In genomic region chr2:112790305-112790704, GRCh38 we compare ENCODE assay signal across 1 cellular context.
TF ChIP-seq lines count a peak whose summit lies in the region.

No MANE protein-coding gene starts in this region.

TF ChIP-seq in HepG2, 621 proteins besides CTCF, POLR2A, EP300 and RAD21 (continues in another document):
- no peak for TF ChIP-seq MYC (CRISPR knock-in tag; IDR thresholded peaks at IDR 0.05; ENCODE audit: borderline replicate concordance)
- no peak for TF ChIP-seq ATF3 (CRISPR knock-in tag; IDR thresholded peaks at IDR 0.05)
- TF ChIP-seq MED1 (CRISPR knock-in tag; IDR thresholded peaks at IDR 0.05) = 0 out of 2 replicates have a peak, but pooled peaks have one; percentile 18
- no peak for TF ChIP-seq ZNF414 (CRISPR knock-in tag; IDR thresholded peaks at IDR 0.05)
- TF ChIP-seq SP5 (CRISPR knock-in tag; IDR thresholded peaks at IDR 0.05; ENCODE audit: borderline replicate concordance, low read depth) = no peak
- no peak for TF ChIP-seq MEIS1 (CRISPR knock-in tag; IDR thresholded peaks at IDR 0.05; ENCODE audit: borderline replicate concordance)
- TF ChIP-seq FOXA3 (CRISPR knock-in tag; IDR thresholded peaks at IDR 0.05) = no peak
- 0 out of 2 replicates have a peak, but pooled peaks have one; percentile 7 for TF ChIP-seq ZFY (CRISPR knock-in tag; IDR thresholded peaks at IDR 0.05)
- TF ChIP-seq ZNF407 (CRISPR knock-in tag; IDR thresholded peaks at IDR 0.05; ENCODE audit: not compliant biosample characterization) = no peak
- TF ChIP-seq ZFP36 (IDR thresholded peaks at IDR 0.05; ENCODE audit: borderline replicate concordance, low read depth, low read length, partially characterized antibody) = no peak
- no peak for TF ChIP-seq KDM2A (CRISPR knock-in tag; IDR thresholded peaks at IDR 0.05; ENCODE audit: borderline replicate concordance, low read depth)
- no peak for TF ChIP-seq ZNF709 (CRISPR knock-in tag; IDR thresholded peaks at IDR 0.05)
- TF ChIP-seq ZNF317 (CRISPR knock-in tag; IDR thresholded peaks at IDR 0.05) = peak; percentile 76
- TF ChIP-seq CENPT (CRISPR knock-in tag; IDR thresholded peaks at IDR 0.05; ENCODE audit: low read depth) = no peak
- TF ChIP-seq SOX5 (CRISPR knock-in tag; IDR thresholded peaks at IDR 0.05; ENCODE audit: borderline replicate concordance) = peak; percentile 60; the same call in 1 of the 2 replicates
- peak; percentile 59 for TF ChIP-seq GATAD2A (CRISPR knock-in tag; IDR thresholded peaks at IDR 0.05)
- TF ChIP-seq SAP130 (CRISPR knock-in tag; IDR thresholded peaks at IDR 0.05; ENCODE audit: low read depth) = peak; percentile 45
- TF ChIP-seq ZNF562 (CRISPR knock-in tag; IDR thresholded peaks at IDR 0.05; ENCODE audit: borderline replicate concordance) = no peak
- TF ChIP-seq ZNF263 (CRISPR knock-in tag; IDR thresholded peaks at IDR 0.05) = no peak
- TF ChIP-seq PCBP2 (optimal IDR thresholded peaks at IDR 0.05; ENCODE audit: low read depth, low read length, poor library complexity, severe bottlenecking) = no peak
- TF ChIP-seq ZNF773 (CRISPR knock-in tag; IDR thresholded peaks at IDR 0.05; ENCODE audit: borderline replicate concordance) = no peak
- TF ChIP-seq NFE2L2 (IDR thresholded peaks at IDR 0.05; ENCODE audit: low read length) = peak; percentile 96
- no peak for TF ChIP-seq ZBTB34 (CRISPR knock-in tag; IDR thresholded peaks at IDR 0.05)
- TF ChIP-seq ARID5B (CRISPR knock-in tag; IDR thresholded peaks at IDR 0.05) = peak; percentile 55
- TF ChIP-seq GPBP1L1 (CRISPR knock-in tag; IDR thresholded peaks at IDR 0.05) = no peak
- TF ChIP-seq ZNF253 (CRISPR knock-in tag; IDR thresholded peaks at IDR 0.05; ENCODE audit: borderline replicate concordance) = no peak
- no peak for TF ChIP-seq ZBTB8A (CRISPR knock-in tag; IDR thresholded peaks at IDR 0.05; ENCODE audit: borderline replicate concordance, low read depth)
- TF ChIP-seq ZNF615 (CRISPR knock-in tag; IDR thresholded peaks at IDR 0.05; ENCODE audit: borderline replicate concordance) = no peak
- TF ChIP-seq ZBTB44 (CRISPR knock-in tag; IDR thresholded peaks at IDR 0.05) = no peak
- peak; percentile 51; the same call in 1 of the 2 replicates for TF ChIP-seq POGZ (CRISPR knock-in tag; IDR thresholded peaks at IDR 0.05)
- no peak for TF ChIP-seq ZC3H13 (CRISPR knock-in tag; IDR thresholded peaks at IDR 0.05)
